1 cellular context compared by ENCODE assay signal in the genomic region with DNA sequence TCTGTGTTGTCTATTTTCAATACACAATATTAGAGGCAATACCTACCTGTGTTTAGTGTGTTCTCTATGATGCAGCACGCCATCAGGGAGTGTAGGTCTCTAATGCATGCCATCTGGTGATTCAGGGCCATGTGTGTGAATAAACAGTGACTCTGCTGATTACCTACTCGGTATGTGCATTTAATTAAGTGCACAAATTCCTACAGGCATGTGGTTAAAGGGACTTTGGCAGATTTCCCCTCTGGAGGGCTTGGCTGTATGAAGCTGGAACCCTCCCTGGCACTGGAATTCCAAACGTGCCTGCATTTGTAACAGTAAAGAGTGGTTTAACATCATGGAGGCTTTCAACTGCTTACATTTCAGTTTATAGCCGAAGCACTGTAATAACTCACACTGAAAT.
TF ChIP-seq lines count a peak whose summit lies in the region.

No MANE protein-coding gene starts in this region.

TF ChIP-seq in WTC11, 78 proteins besides CTCF, POLR2A, EP300 and RAD21 (continued from another document):
- TF ChIP-seq, protein P1, sequence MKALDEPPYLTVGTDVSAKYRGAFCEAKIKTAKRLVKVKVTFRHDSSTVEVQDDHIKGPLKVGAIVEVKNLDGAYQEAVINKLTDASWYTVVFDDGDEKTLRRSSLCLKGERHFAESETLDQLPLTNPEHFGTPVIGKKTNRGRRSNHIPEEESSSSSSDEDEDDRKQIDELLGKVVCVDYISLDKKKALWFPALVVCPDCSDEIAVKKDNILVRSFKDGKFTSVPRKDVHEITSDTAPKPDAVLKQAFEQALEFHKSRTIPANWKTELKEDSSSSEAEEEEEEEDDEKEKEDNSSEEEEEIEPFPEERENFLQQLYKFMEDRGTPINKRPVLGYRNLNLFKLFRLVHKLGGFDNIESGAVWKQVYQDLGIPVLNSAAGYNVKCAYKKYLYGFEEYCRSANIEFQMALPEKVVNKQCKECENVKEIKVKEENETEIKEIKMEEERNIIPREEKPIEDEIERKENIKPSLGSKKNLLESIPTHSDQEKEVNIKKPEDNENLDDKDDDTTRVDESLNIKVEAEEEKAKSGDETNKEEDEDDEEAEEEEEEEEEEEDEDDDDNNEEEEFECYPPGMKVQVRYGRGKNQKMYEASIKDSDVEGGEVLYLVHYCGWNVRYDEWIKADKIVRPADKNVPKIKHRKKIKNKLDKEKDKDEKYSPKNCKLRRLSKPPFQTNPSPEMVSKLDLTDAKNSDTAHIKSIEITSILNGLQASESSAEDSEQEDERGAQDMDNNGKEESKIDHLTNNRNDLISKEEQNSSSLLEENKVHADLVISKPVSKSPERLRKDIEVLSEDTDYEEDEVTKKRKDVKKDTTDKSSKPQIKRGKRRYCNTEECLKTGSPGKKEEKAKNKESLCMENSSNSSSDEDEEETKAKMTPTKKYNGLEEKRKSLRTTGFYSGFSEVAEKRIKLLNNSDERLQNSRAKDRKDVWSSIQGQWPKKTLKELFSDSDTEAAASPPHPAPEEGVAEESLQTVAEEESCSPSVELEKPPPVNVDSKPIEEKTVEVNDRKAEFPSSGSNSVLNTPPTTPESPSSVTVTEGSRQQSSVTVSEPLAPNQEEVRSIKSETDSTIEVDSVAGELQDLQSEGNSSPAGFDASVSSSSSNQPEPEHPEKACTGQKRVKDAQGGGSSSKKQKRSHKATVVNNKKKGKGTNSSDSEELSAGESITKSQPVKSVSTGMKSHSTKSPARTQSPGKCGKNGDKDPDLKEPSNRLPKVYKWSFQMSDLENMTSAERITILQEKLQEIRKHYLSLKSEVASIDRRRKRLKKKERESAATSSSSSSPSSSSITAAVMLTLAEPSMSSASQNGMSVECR (CRISPR knock-in tag; IDR thresholded peaks at IDR 0.05; ENCODE audit: borderline replicate concordance): no peak
- TF ChIP-seq, protein P2, sequence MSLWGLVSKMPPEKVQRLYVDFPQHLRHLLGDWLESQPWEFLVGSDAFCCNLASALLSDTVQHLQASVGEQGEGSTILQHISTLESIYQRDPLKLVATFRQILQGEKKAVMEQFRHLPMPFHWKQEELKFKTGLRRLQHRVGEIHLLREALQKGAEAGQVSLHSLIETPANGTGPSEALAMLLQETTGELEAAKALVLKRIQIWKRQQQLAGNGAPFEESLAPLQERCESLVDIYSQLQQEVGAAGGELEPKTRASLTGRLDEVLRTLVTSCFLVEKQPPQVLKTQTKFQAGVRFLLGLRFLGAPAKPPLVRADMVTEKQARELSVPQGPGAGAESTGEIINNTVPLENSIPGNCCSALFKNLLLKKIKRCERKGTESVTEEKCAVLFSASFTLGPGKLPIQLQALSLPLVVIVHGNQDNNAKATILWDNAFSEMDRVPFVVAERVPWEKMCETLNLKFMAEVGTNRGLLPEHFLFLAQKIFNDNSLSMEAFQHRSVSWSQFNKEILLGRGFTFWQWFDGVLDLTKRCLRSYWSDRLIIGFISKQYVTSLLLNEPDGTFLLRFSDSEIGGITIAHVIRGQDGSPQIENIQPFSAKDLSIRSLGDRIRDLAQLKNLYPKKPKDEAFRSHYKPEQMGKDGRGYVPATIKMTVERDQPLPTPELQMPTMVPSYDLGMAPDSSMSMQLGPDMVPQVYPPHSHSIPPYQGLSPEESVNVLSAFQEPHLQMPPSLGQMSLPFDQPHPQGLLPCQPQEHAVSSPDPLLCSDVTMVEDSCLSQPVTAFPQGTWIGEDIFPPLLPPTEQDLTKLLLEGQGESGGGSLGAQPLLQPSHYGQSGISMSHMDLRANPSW (CRISPR knock-in tag; conservative IDR thresholded peaks at IDR 0.05; ENCODE audit: low read depth): no peak
- TF ChIP-seq, protein P3, sequence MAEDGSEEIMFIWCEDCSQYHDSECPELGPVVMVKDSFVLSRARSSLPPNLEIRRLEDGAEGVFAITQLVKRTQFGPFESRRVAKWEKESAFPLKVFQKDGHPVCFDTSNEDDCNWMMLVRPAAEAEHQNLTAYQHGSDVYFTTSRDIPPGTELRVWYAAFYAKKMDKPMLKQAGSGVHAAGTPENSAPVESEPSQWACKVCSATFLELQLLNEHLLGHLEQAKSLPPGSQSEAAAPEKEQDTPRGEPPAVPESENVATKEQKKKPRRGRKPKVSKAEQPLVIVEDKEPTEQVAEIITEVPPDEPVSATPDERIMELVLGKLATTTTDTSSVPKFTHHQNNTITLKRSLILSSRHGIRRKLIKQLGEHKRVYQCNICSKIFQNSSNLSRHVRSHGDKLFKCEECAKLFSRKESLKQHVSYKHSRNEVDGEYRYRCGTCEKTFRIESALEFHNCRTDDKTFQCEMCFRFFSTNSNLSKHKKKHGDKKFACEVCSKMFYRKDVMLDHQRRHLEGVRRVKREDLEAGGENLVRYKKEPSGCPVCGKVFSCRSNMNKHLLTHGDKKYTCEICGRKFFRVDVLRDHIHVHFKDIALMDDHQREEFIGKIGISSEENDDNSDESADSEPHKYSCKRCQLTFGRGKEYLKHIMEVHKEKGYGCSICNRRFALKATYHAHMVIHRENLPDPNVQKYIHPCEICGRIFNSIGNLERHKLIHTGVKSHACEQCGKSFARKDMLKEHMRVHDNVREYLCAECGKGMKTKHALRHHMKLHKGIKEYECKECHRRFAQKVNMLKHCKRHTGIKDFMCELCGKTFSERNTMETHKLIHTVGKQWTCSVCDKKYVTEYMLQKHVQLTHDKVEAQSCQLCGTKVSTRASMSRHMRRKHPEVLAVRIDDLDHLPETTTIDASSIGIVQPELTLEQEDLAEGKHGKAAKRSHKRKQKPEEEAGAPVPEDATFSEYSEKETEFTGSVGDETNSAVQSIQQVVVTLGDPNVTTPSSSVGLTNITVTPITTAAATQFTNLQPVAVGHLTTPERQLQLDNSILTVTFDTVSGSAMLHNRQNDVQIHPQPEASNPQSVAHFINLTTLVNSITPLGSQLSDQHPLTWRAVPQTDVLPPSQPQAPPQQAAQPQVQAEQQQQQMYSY (CRISPR knock-in tag; IDR thresholded peaks at IDR 0.05): no peak
- TF ChIP-seq TP53 (CRISPR knock-in tag; IDR thresholded peaks at IDR 0.05) (no peak), CREB1 (CRISPR knock-in tag; IDR thresholded peaks at IDR 0.05) (no peak), TEAD4 (CRISPR knock-in tag; IDR thresholded peaks at IDR 0.05) (no peak), ZNF121 (CRISPR knock-in tag; IDR thresholded peaks at IDR 0.05) (no peak), IRF2 (CRISPR knock-in tag; IDR thresholded peaks at IDR 0.05; ENCODE audit: borderline replicate concordance, low read depth) (no peak), TEAD1 (CRISPR knock-in tag; IDR thresholded peaks at IDR 0.05) (no peak), PRRX2 (CRISPR knock-in tag; IDR thresholded peaks at IDR 0.05) (no peak)
TF ChIP-seq in WTC11: peak in this region for 0.
